ENCODE assay signal across 23 cellular contexts in the genomic region with DNA sequence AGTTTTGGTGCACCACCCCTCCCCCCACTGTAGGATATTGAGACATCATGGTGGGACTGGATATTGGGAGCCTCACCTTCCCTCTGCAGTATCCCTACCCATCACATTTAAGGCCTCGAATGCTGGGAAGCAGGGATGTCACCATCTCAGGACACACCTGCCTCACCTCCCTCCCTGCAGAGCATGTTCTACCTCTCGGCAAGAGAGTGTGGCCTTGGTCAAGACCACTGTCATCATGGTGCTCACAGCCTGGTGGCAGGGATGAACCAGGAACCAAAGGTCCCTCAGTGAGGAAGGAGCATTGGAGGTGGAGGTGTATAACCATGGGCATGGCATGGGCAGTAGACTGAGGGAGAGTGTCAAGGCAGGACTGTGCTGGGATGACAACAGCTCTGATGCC.
"Had no signal": no experiment of that assay in that cellular context is flagged by ENCODE, and none has a peak within 500 bp of the region (broad histone marks: within the 10 kb centered on the region; RNA-seq: fewer than 3 reads in every experiment).

No MANE protein-coding gene starts in this region.

- H3K36me3 ChIP-seq: colonic mucosa, esophagus squamous epithelium, heart right ventricle, lower lobe of right lung, ovary, thoracic aorta, tibial nerve, upper lobe of left lung, uterus had no signal

- DNase-seq: colonic mucosa; dermis blood vessel endothelial cell; effector CD4-positive, alpha-beta T cell; esophagus squamous epithelium; foreskin melanocyte; glutamatergic neuron; heart right ventricle; hippocampal formation; left ventricle myocardium superior; lower lobe of right lung; natural killer cell; occipital lobe; psoas muscle; right cardiac atrium; stimulated activated CD4-positive, alpha-beta T cell treated with anti-CD3 and anti-CD28 coated beads, Interleukin-15, amount 100 ng/mL, for 24 hours; stimulated activated CD4-positive, alpha-beta T cell treated with anti-CD3 and anti-CD28 coated beads, Interleukin-2, amount 100 ng/mL, for 48 hours; stimulated activated naive B cell treated with anti-CD40 and anti-IgM and Interleukin-4, amounts not matched to agents 10 μg/mL and 1 μg/mL and 100 μg/mL, for 72 hours; upper lobe of left lung had no signal

- H3K9me3 ChIP-seq: colonic mucosa, esophagus squamous epithelium, heart right ventricle, lower lobe of right lung, ovary, psoas muscle, thoracic aorta, tibial nerve, upper lobe of left lung, uterus had no signal

- ATAC-seq: left ventricle myocardium superior; lower lobe of right lung; natural killer cell; psoas muscle; right cardiac atrium; stimulated activated naive B cell treated with anti-CD40 and anti-IgM and Interleukin-4, amounts not matched to agents 10 μg/mL and 1 μg/mL and 100 μg/mL, for 72 hours had no signal

- H3K4me1 ChIP-seq: colonic mucosa, esophagus squamous epithelium, lower lobe of right lung, psoas muscle, upper lobe of left lung, uterus had no signal

- H3K27ac ChIP-seq: colonic mucosa, esophagus squamous epithelium, heart right ventricle, lower lobe of right lung, ovary, psoas muscle, skin epidermis, thoracic aorta, tibial nerve, upper lobe of left lung, uterus had no signal

- H3K4me3 ChIP-seq: colonic mucosa, esophagus squamous epithelium, heart right ventricle, lower lobe of right lung, ovary, psoas muscle, skin epidermis, thoracic aorta, tibial nerve, upper lobe of left lung, uterus had no signal

- H3K27me3 ChIP-seq: colonic mucosa, heart right ventricle, ovary, tibial nerve, upper lobe of left lung, uterus had no signal
